In the genomic region with DNA sequence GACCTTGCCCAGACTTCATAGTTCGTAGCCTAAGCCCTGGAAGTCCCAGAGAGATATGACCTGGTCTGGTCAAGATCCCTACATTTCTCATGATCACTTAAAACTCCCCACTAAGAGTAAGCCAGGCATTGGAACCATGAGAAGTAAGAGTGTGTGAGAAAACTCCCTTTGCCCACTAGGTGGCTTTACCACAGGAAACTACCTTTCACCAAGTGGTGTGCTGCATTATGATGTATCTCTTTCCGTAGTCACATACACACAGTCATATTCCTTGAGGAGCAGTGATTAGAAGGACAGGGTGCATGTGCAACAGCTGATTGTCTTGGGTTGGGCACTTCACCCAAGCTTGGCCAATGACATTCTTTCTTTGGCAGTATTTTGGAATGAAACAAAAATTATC, we compare ENCODE assay signal across 12 cellular contexts.
DNase-seq lines count a peak whose midpoint lies in the region; ATAC-seq and TF ChIP-seq lines count a peak whose summit lies in the region.
"Had no signal": no experiment of that assay in that cellular context is flagged by ENCODE, and none has a peak within 500 bp of the region (broad histone marks: within the 10 kb centered on the region; RNA-seq: fewer than 3 reads in every experiment).

No MANE protein-coding gene starts in this region.

- no peak for TF ChIP-seq POLR2A in transverse colon (IDR thresholded peaks at IDR 0.05)

- TF ChIP-seq EP300 in transverse colon (IDR thresholded peaks at IDR 0.05; ENCODE audit: low read depth), result no peak

- 63 to 76% methylated on average over 1 to 2 of the region's 2 CpGs for WGBS in transverse colon (ENCODE audit: low coverage in 1 of 2), 2 donors

- TF ChIP-seq CTCF in OCI-LY1 (IDR thresholded peaks at IDR 0.05; ENCODE audit: low read length) (peak; percentile 57), endothelial cell (IDR thresholded peaks at IDR 0.05; ENCODE audit: unreplicated experiment) (peak; percentile 60), transverse colon (IDR thresholded peaks at IDR 0.05) (peak in 3 of 5 experiments; percentile 11 to 30 (median 18))

- H3F3A ChIP-seq in OCI-LY1 (ENCODE audit: insufficient read depth, low read length), result no peaks in the 10 kb centered on the region

- H3K27ac Mint-ChIP-seq in endothelial cell (ENCODE audit: unreplicated experiment), result no peak overlapping the region
- no peak overlapping the region for H3K27ac Mint-ChIP-seq in stimulated activated memory B cell treated with anti-CD40 and anti-IgM and Interleukin-4, amounts not matched to agents 10 μg/mL and 1 μg/mL and 100 μg/mL, for 72 hours
- H3K27ac Mint-ChIP-seq: activated naive CD8-positive, alpha-beta T cell treated with anti-CD3 and anti-CD28 coated beads, Interleukin-2, amount 10 ng/mL, durations not matched to agents 7 days and 5 days; memory B cell; stimulated activated effector memory CD8-positive, alpha-beta T cell treated with anti-CD3 and anti-CD28 coated beads, Interleukin-12 subunit alpha, Interleukin-12 subunit beta, amount 100 ng/mL, for 72 hours had no signal

- no peak overlapping the region for H3K4me2 ChIP-seq in OCI-LY1 (ENCODE audit: low read length)

- H3K36me3 ChIP-seq in OCI-LY1 (ENCODE audit: insufficient read depth, low read length) (no peaks in the 10 kb centered on the region), transverse colon (no peaks in the 10 kb centered on the region)

- no peak overlapping the region for H2AFZ ChIP-seq in OCI-LY1 (ENCODE audit: low read length)

- H3K9me2 ChIP-seq in OCI-LY1 (ENCODE audit: low read depth, low read length), result no peaks in the 10 kb centered on the region

- H4K20me1 ChIP-seq in OCI-LY1 (ENCODE audit: insufficient read depth, low read length), result no peaks in the 10 kb centered on the region

- no peaks in the 10 kb centered on the region for H3K36me3 Mint-ChIP-seq in endothelial cell (ENCODE audit: low read depth, unreplicated experiment)
- no peaks in the 10 kb centered on the region for H3K36me3 Mint-ChIP-seq in stimulated activated memory B cell treated with anti-CD40 and anti-IgM and Interleukin-4, amounts not matched to agents 10 μg/mL and 1 μg/mL and 100 μg/mL, for 72 hours
- H3K36me3 Mint-ChIP-seq: activated naive CD8-positive, alpha-beta T cell treated with anti-CD3 and anti-CD28 coated beads, Interleukin-2, amount 10 ng/mL, durations not matched to agents 7 days and 5 days; memory B cell; stimulated activated effector memory CD8-positive, alpha-beta T cell treated with anti-CD3 and anti-CD28 coated beads, Interleukin-12 subunit alpha, Interleukin-12 subunit beta, amount 100 ng/mL, for 72 hours had no signal

- no peak overlapping the region for H3K4me3 ChIP-seq in OCI-LY1 (ENCODE audit: low read depth, low read length, poor library complexity, severe bottlenecking)
- no peak overlapping the region for H3K4me3 ChIP-seq in transverse colon

- H3K4me1 ChIP-seq in OCI-LY1 (ENCODE audit: insufficient read depth, low read length, severe bottlenecking) (no peaks in the 10 kb centered on the region), transverse colon (no peaks in the 10 kb centered on the region)

- intact Hi-C loops in transverse colon (cut with DNase I; ENCODE audit: low total_unique reads) (no loop called here), posterior cingulate gyrus (cut with DNase I) (no loop called here)

- no peaks in the 10 kb centered on the region for H3K79me2 ChIP-seq in OCI-LY1 (ENCODE audit: insufficient read depth, low read length)

- H3K9ac ChIP-seq in OCI-LY1 (ENCODE audit: low read length), result no peak overlapping the region

- no peaks in the 10 kb centered on the region for H3K9me3 Mint-ChIP-seq in endothelial cell (ENCODE audit: unreplicated experiment)
- peaks cover 3% of the 10 kb centered on the region for H3K9me3 Mint-ChIP-seq in stimulated activated memory B cell treated with anti-CD40 and anti-IgM and Interleukin-4, amounts not matched to agents 10 μg/mL and 1 μg/mL and 100 μg/mL, for 72 hours

- H3K27me3 ChIP-seq in OCI-LY1 (ENCODE audit: insufficient read depth, low read length), result no peaks in the 10 kb centered on the region
- H3K27me3 ChIP-seq in transverse colon, result no peaks in the 10 kb centered on the region

- peaks cover 3% of the 10 kb centered on the region for H3K27me3 Mint-ChIP-seq in endothelial cell (ENCODE audit: unreplicated experiment)
- no peaks in the 10 kb centered on the region for H3K27me3 Mint-ChIP-seq in stimulated activated memory B cell treated with anti-CD40 and anti-IgM and Interleukin-4, amounts not matched to agents 10 μg/mL and 1 μg/mL and 100 μg/mL, for 72 hours
- H3K27me3 Mint-ChIP-seq: activated naive CD8-positive, alpha-beta T cell treated with anti-CD3 and anti-CD28 coated beads, Interleukin-2, amount 10 ng/mL, durations not matched to agents 7 days and 5 days; memory B cell had no signal

- H3K4me3 Mint-ChIP-seq in endothelial cell (ENCODE audit: unreplicated experiment), result no peak overlapping the region
- H3K4me3 Mint-ChIP-seq in stimulated activated memory B cell treated with anti-CD40 and anti-IgM and Interleukin-4, amounts not matched to agents 10 μg/mL and 1 μg/mL and 100 μg/mL, for 72 hours, result no peak overlapping the region
- H3K4me3 Mint-ChIP-seq: activated naive CD8-positive, alpha-beta T cell treated with anti-CD3 and anti-CD28 coated beads, Interleukin-2, amount 10 ng/mL, durations not matched to agents 7 days and 5 days; memory B cell; stimulated activated effector memory CD8-positive, alpha-beta T cell treated with anti-CD3 and anti-CD28 coated beads, Interleukin-12 subunit alpha, Interleukin-12 subunit beta, amount 100 ng/mL, for 72 hours had no signal

- in situ Hi-C loops in transverse colon (cut with MboI; ENCODE audit: low pct_ligation_motif_present in 1 of 4, low pct_unique_long_range_greater_than_20kb in 1 of 4, low sequenced_read_pairs in 3 of 4), result no loop called here

- no peak for ATAC-seq in stimulated activated memory B cell treated with anti-CD40 and anti-IgM and Interleukin-4, amounts not matched to agents 10 μg/mL and 1 μg/mL and 100 μg/mL, for 72 hours
- ATAC-seq: stimulated activated effector memory CD8-positive, alpha-beta T cell treated with anti-CD3 and anti-CD28 coated beads, Interleukin-12 subunit alpha, Interleukin-12 subunit beta, amount 100 ng/mL, for 72 hours had no signal

- no peaks in the 10 kb centered on the region for H3K4me1 Mint-ChIP-seq in endothelial cell (ENCODE audit: unreplicated experiment)
- H3K4me1 Mint-ChIP-seq in stimulated activated memory B cell treated with anti-CD40 and anti-IgM and Interleukin-4, amounts not matched to agents 10 μg/mL and 1 μg/mL and 100 μg/mL, for 72 hours, result no peaks in the 10 kb centered on the region
- H3K4me1 Mint-ChIP-seq: activated naive CD8-positive, alpha-beta T cell treated with anti-CD3 and anti-CD28 coated beads, Interleukin-2, amount 10 ng/mL, durations not matched to agents 7 days and 5 days; memory B cell; stimulated activated effector memory CD8-positive, alpha-beta T cell treated with anti-CD3 and anti-CD28 coated beads, Interleukin-12 subunit alpha, Interleukin-12 subunit beta, amount 100 ng/mL, for 72 hours had no signal

- H3K27ac ChIP-seq in OCI-LY1 (ENCODE audit: low read depth, low read length, poor library complexity, severe bottlenecking), result no peak overlapping the region
- no peak overlapping the region for H3K27ac ChIP-seq in transverse colon

- DNase-seq in NCI-H82 (lab: John Stamatoyannopoulos, UW) (peak; percentile 38), NCI-H82 treated with DMSO at 0.1 percent for 48 hours (lab: John Stamatoyannopoulos, UW; ENCODE audit: unreplicated experiment) (no peak), endothelial cell (ENCODE audit: low spot score) (no peak), transverse colon (no peak), posterior cingulate gyrus (no peak), cerebellum (ENCODE audit: low spot score) (no peak)
- DNase-seq: activated CD4-positive, alpha-beta T cell treated with anti-CD3 and anti-CD28 coated beads, Interleukin-2, amount 50 U/mL, for 1 hour; activated naive CD8-positive, alpha-beta T cell treated with anti-CD3 and anti-CD28 coated beads, Interleukin-2, amount 10 ng/mL, durations not matched to agents 7 days and 5 days had no signal

- H3K9me3 ChIP-seq in OCI-LY1 (ENCODE audit: low read length) (no peaks in the 10 kb centered on the region), transverse colon (no peaks in the 10 kb centered on the region)
